13 cellular contexts compared by ENCODE assay signal in genomic region chr11:37973926-37974325, GRCh38.
"Had no signal": no experiment of that assay in that cellular context is flagged by ENCODE, and none has a peak within 500 bp of the region (broad histone marks: within the 10 kb centered on the region; RNA-seq: fewer than 3 reads in every experiment).

No MANE protein-coding gene starts in this region.

- ATAC-seq: activated T-cell treated with anti-CD3 and anti-CD28 coated beads, Interleukin-2, amount 50 U/mL, for 72 hours; heart right ventricle had no signal

- FAIRE-seq: keratinocyte, pancreas had no signal

- H3K27me3 ChIP-seq: ascending aorta, dorsolateral prefrontal cortex, esophagus squamous epithelium, heart right ventricle, neural progenitor cell, pancreas, uterus had no signal

- H3K4me3 Mint-ChIP-seq: activated CD4-positive, alpha-beta memory T cell treated with anti-CD3 and anti-CD28 coated beads for 36 hours; activated T-cell treated with anti-CD3 and anti-CD28 coated beads, Interleukin-2, amount 50 U/mL, for 72 hours; central memory CD8-positive, alpha-beta T cell; neural progenitor cell had no signal

- H3K9me3 Mint-ChIP-seq: neural progenitor cell had no signal

- H3K27me3 Mint-ChIP-seq: activated CD4-positive, alpha-beta memory T cell treated with anti-CD3 and anti-CD28 coated beads for 36 hours; central memory CD8-positive, alpha-beta T cell had no signal

- H3K27ac Mint-ChIP-seq: activated CD4-positive, alpha-beta memory T cell treated with anti-CD3 and anti-CD28 coated beads for 36 hours; activated T-cell treated with anti-CD3 and anti-CD28 coated beads, Interleukin-2, amount 50 U/mL, for 72 hours; neural progenitor cell had no signal

- H3K27ac ChIP-seq: ascending aorta, dorsolateral prefrontal cortex, esophagus squamous epithelium, neural progenitor cell, pancreas, uterus had no signal

- H3K4me1 ChIP-seq: ascending aorta, esophagus squamous epithelium, uterus had no signal

- H3K4me3 ChIP-seq: ascending aorta, dorsolateral prefrontal cortex, esophagus squamous epithelium, heart right ventricle, neural progenitor cell, pancreas, uterus had no signal

- H3K9me3 ChIP-seq: ascending aorta, esophagus squamous epithelium, pancreas, uterus had no signal

- H3K4me1 Mint-ChIP-seq: central memory CD8-positive, alpha-beta T cell had no signal

- DNase-seq: activated CD4-positive, alpha-beta memory T cell treated with anti-CD3 and anti-CD28 coated beads for 36 hours; activated gamma-delta T cell treated with Interleukin-2 at 50 U/mL for 16 hours; activated T-cell treated with anti-CD3 and anti-CD28 coated beads, Interleukin-2, amount 50 U/mL, for 72 hours; dorsolateral prefrontal cortex; esophagus squamous epithelium; foreskin melanocyte; heart right ventricle; pancreas; uterus had no signal

- H3K36me3 ChIP-seq: ascending aorta, esophagus squamous epithelium, heart right ventricle, neural progenitor cell, pancreas, uterus had no signal

- H3K36me3 Mint-ChIP-seq: activated CD4-positive, alpha-beta memory T cell treated with anti-CD3 and anti-CD28 coated beads for 36 hours; neural progenitor cell had no signal
